ENCODE assay signal across 8 cellular contexts in the genomic region with DNA sequence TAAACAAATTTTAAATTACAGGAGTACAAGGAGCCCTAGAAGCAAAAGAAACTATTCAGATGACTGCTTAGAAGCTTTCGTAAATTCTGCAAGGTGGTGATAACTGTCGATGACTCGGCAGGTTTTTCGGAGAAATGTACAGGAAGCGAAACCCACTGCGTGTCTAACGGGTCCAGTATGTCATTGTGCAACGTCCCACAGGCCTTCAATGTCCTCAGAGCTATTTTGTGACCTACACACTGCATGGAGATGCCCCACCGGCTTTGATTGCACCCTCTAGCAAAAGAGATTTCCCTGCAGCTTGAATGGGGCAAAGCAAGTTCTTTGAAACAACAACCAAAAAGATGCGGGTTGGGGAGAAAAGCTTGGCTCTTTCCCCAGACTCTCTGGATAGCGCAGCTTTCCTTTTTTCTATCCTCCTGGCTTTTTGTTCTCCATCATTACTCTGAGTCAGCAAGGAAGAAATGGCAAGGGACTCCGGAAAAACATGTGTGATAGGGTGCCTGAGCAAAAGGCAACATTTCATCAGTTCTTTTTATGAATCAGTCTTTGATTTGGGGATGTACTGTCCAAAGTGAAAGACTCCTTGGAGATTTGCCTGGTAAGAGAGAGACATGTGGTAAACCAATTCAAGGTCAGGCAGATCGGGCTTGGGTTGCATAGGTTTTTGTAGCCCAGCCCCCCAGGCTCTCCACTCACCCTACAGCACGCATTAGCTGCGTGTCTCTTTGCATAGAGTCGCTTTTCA.
A peak's percentile ranks its signal among the peaks of the same experiment; 100 is the strongest.
DNase-seq lines count a peak whose midpoint lies in the region; ATAC-seq and TF ChIP-seq lines count a peak whose summit lies in the region.

No MANE protein-coding gene starts in this region.

- H2AFZ ChIP-seq in Karpas-422 (ENCODE audit: low read length): no peak overlapping the region

- peak overlapping the region; percentile 59 for H3K27ac ChIP-seq in Karpas-422 (ENCODE audit: low read length)
- no peak overlapping the region for H3K27ac ChIP-seq in right lobe of liver

- no peak for TF ChIP-seq POLR2A in right lobe of liver (IDR thresholded peaks at IDR 0.05)

- no peak for TF ChIP-seq CTCF in right lobe of liver (IDR thresholded peaks at IDR 0.05)

- H3K4me1 ChIP-seq in Karpas-422 (ENCODE audit: low read length): peaks cover 22% of the 10 kb centered on the region
- no peaks in the 10 kb centered on the region for H3K4me1 ChIP-seq in right lobe of liver

- H3K36me3 ChIP-seq in Karpas-422 (ENCODE audit: insufficient read depth, low read length) (no peaks in the 10 kb centered on the region), right lobe of liver (no peaks in the 10 kb centered on the region)

- no peak overlapping the region for H3K9ac ChIP-seq in Karpas-422 (ENCODE audit: low read length)

- H3K27me3 ChIP-seq in Karpas-422 (ENCODE audit: low read length) (no peaks in the 10 kb centered on the region), right lobe of liver (no peaks in the 10 kb centered on the region)

- H3K9me3 ChIP-seq in Karpas-422 (ENCODE audit: low read length): no peaks in the 10 kb centered on the region
- no peaks in the 10 kb centered on the region for H3K9me3 ChIP-seq in right lobe of liver

- peak; percentile 77 for ATAC-seq in GM18502 (IDR thresholded peaks at IDR 0.05; ENCODE audit: poor library complexity, unreplicated experiment)
- ATAC-seq in GM21825 (IDR thresholded peaks at IDR 0.05; ENCODE audit: unreplicated experiment): peak; percentile 75
- ATAC-seq in right lobe of liver: peak; percentile 46 to 78 (median 70)

- peak overlapping the region; percentile 59 for H3K4me2 ChIP-seq in Karpas-422 (ENCODE audit: low read depth, low read length, poor library complexity, severe bottlenecking)

- DNase-seq in Karpas-422: peak; percentile 69
- DNase-seq in activated T-cell treated with anti-CD3 and anti-CD28 coated beads, Interleukin-2, amount 50 U/mL, for 48 hours: peak; percentile 57 to 65
- DNase-seq in right lobe of liver: no peak
- DNase-seq in AG08396 (ENCODE audit: low spot score): no peak
- DNase-seq in NCI-H1092 treated with DMSO at 0.1 percent for 48 hours (lab: John Stamatoyannopoulos, UW): no peak
- no peak for DNase-seq in globus pallidus (ENCODE audit: low spot score)

- H3K4me3 ChIP-seq in Karpas-422 (ENCODE audit: low read length) (peak overlapping the region; percentile 42; the same call in 1 of the 2 replicates), right lobe of liver (no peak overlapping the region)

- intact Hi-C loops in right lobe of liver (cut with DNase I): no loop called here

- 36% methylated on average over 15 of the region's 16 CpGs for WGBS in right lobe of liver (ENCODE audit: insufficient coverage, low coverage, low lambda C conversion rate, missing lambda C conversion rate)

- H4K20me1 ChIP-seq in Karpas-422 (ENCODE audit: insufficient read depth, low read depth, low read length): no peaks in the 10 kb centered on the region

- H3K9me2 ChIP-seq in Karpas-422 (replicated peaks; ENCODE audit: insufficient read depth, low read length): no peaks in the 10 kb centered on the region

- no peaks in the 10 kb centered on the region for H3K79me2 ChIP-seq in Karpas-422 (ENCODE audit: low read length)

Comparison
In these comparisons a context has a peak if more than half of its experiments do, and no peak if none do; other contexts are left out.
1. DNase-seq: peak in Karpas-422 (single experiment) and activated T-cell treated with anti-CD3 and anti-CD28 coated beads, Interleukin-2, amount 50 U/mL, for 48 hours (2 of 2); none in right lobe of liver (0 of 3), AG08396 (single experiment), NCI-H1092 treated with DMSO at 0.1 percent for 48 hours (single experiment) and globus pallidus (single experiment).
2. Peak in every context shown above with its lines, with median percentiles within 50 percentile points of each other: ATAC-seq.